ENCODE assay signal across 11 cellular contexts in genomic region chr4:113064244-113064643, GRCh38. TPM values are rescaled to one million over a fixed set of nuclear protein-coding genes. Genes with fewer than 3 reads are reported as not detected.
DNase-seq lines count a peak whose midpoint lies in the region; ATAC-seq lines count a peak whose summit lies in the region.
"Had no signal": no experiment of that assay in that cellular context is flagged by ENCODE, and none has a peak within 500 bp of the region (broad histone marks: within the 10 kb centered on the region; RNA-seq: fewer than 3 reads in every experiment).

No MANE protein-coding gene starts in this region.

- no peak for DNase-seq in left ventricle myocardium superior
- DNase-seq in left cardiac atrium: no peak
- DNase-seq in NCI-H2196 (lab: John Stamatoyannopoulos, UW; ENCODE audit: unreplicated experiment): peak; percentile 60
- peak; percentile 54 for DNase-seq in cerebellar cortex (ENCODE audit: low spot score)
- no peak for DNase-seq in putamen (ENCODE audit: low spot score)
- DNase-seq: activated naive CD8-positive, alpha-beta T cell treated with anti-CD3 and anti-CD28 coated beads, Interleukin-2, amount 10 ng/mL, durations not matched to agents 7 days and 5 days; OCI-M1 had no signal

- intact Hi-C loops in left ventricle myocardium superior (cut with micrococcal nuclease) (no loop called here), left cardiac atrium (cut with DNase I) (no loop called here)

- ATAC-seq in left ventricle myocardium superior: peak; percentile 39
- ATAC-seq in left cardiac atrium: no peak
- ATAC-seq in GM21515 (IDR thresholded peaks at IDR 0.05; ENCODE audit: unreplicated experiment): no peak
- ATAC-seq in GM18498 (IDR thresholded peaks at IDR 0.05; ENCODE audit: unreplicated experiment): no peak
- no peak for ATAC-seq in HG02678 (IDR thresholded peaks at IDR 0.05; ENCODE audit: unreplicated experiment)
- ATAC-seq: K562 had no signal

RNA-seq across cellular contexts. Expression of gene ANK2, which starts 14.8 kb away (rescaled TPM):
- total RNA-seq in left ventricle myocardium superior (350 TPM), left cardiac atrium (100 to 1,000 TPM; 277 to 318 TPM)

Comparison
In these comparisons a context has a peak if more than half of its experiments do, and no peak if none do; other contexts are left out.
1. DNase-seq: peak in NCI-H2196 (single experiment) and cerebellar cortex (single experiment); none in left ventricle myocardium superior (single experiment), left cardiac atrium (single experiment) and putamen (single experiment).